ENCODE assay signal across 7 cellular contexts in the genomic region with DNA sequence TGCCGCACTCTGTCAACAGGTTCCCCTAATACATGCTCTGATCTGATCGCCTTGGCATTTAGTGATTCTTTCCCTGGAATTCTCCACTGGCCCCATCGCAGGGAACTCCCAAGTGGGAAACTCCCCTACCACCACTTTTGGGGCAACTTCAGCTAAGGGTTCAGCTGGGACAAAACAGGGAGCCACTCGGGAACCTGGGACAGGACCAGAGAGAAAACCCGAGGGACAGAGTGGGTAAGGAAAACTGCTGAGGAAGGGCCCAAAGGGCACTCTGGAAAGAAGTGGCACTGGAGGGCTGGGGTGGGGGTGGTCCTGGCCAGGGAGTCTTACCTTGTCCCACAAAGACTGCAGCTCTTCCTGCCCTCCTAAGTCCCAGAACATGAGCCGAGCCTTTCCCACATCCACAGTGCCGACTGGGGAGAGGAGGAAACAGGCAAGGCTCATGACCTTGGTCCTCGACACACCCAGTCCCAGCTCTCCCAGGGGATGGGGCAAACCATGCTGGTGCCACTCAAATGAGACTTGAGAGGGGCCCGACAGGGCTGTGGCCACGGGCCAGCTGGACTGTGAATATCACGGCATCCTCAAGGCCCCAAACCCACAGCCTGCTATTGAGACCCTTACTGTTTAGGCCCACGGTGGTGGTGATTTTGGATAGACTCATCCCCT. TPM values are rescaled to one million over a fixed set of nuclear protein-coding genes. Genes with fewer than 3 reads are reported as not detected.
DNase-seq lines count a peak whose midpoint lies in the region; ATAC-seq and TF ChIP-seq lines count a peak whose summit lies in the region.

No MANE protein-coding gene starts in this region.

- no peak for TF ChIP-seq CTCF in fibroblast of villous mesenchyme (IDR thresholded peaks at IDR 0.05; ENCODE audit: insufficient read depth, low read depth, low read length)

- in situ Hi-C loops in GM23248 (cut with MboI) = no loop called here

- H3K9ac ChIP-seq in GM23248 (peak overlapping the region; percentile 86), SK-N-MC (ENCODE audit: insufficient read length) (peak overlapping the region; percentile 82)

- H2AFZ ChIP-seq in GM23248 = no peak overlapping the region

- WGBS in GM23248 (ENCODE audit: low coverage in 1 of 2, low lambda C conversion rate in 2 of 2, missing lambda C conversion rate in 2 of 2), 2 experiments = 66 to 68% methylated on average over 12 of the region's 12 CpGs

- H3K9me3 ChIP-seq in GM23248 (ENCODE audit: low read depth) = no peaks in the 10 kb centered on the region
- no peaks in the 10 kb centered on the region for H3K9me3 ChIP-seq in SK-N-MC (ENCODE audit: low read depth, low read length)

- H4K20me1 ChIP-seq in GM23248 (ENCODE audit: insufficient read depth) = no peaks in the 10 kb centered on the region

- H3K36me3 ChIP-seq in GM23248 (ENCODE audit: low read depth) (peaks cover 11% of the 10 kb centered on the region; the same call in 1 of the 2 replicates), SK-N-MC (ENCODE audit: insufficient read depth, low read length) (peaks cover 19% of the 10 kb centered on the region)

- peaks cover 71% of the 10 kb centered on the region for H3K79me2 ChIP-seq in GM23248 (ENCODE audit: insufficient read depth)

- H3K27me3 ChIP-seq in GM23248 (replicated peaks; ENCODE audit: insufficient read depth) = no peaks in the 10 kb centered on the region

- no peaks in the 10 kb centered on the region for H3F3A ChIP-seq in GM23248 (ENCODE audit: insufficient read depth)

- H3K27ac ChIP-seq in GM23248 (peak overlapping the region; percentile 65), SK-N-MC (no peak overlapping the region), skin epidermis (peak overlapping the region in 19 of 21 experiments; percentile 52 to 97 (median 93))

- no peaks in the 10 kb centered on the region for H3K9me2 ChIP-seq in GM23248 (ENCODE audit: insufficient read depth)

- ATAC-seq in GM18519 (IDR thresholded peaks at IDR 0.05; ENCODE audit: low FRiP score, unreplicated experiment) (no peak), HG02623 (IDR thresholded peaks at IDR 0.05; ENCODE audit: unreplicated experiment) (no peak)

- peak overlapping the region; percentile 80 for H3K4me3 ChIP-seq in GM23248
- H3K4me3 ChIP-seq in SK-N-MC = peak overlapping the region; percentile 96; the same call in 1 of the 2 replicates
- H3K4me3 ChIP-seq in fibroblast of villous mesenchyme (ENCODE audit: low read depth, low read length) = peak overlapping the region; percentile 80
- peak overlapping the region; percentile 48 to 93 (median 70) for H3K4me3 ChIP-seq in skin epidermis

- H3K4me2 ChIP-seq in GM23248 (ENCODE audit: unreplicated experiment) = peak overlapping the region; percentile 87

- DNase-seq in GM23248 (no peak), SK-N-MC (ENCODE audit: low read depth, low spot score) (no peak), fibroblast of villous mesenchyme (ENCODE audit: low read depth) (no peak), AML-193 (lab: John Stamatoyannopoulos, UW) (no peak)

- peaks cover 17% of the 10 kb centered on the region; the same call in 1 of the 2 replicates for H3K4me1 ChIP-seq in GM23248 (ENCODE audit: insufficient read depth)

RNA-seq across cellular contexts. Expression of a gene that starts 1.6 kb away (rescaled TPM):
- 61.4 and 65.9 TPM in 2 replicates for total RNA-seq in GM23248 (2014; rRNA removed; shearing (Covaris generic))
- polyA plus RNA-seq in GM23248 (2016; fragmentation: Nextera tagmentation; extraction: Ambion mirVana) = 57.6 and 60.8 TPM in 2 replicates
- 24.2 and 30.3 TPM in 2 replicates for total RNA-seq in fibroblast of villous mesenchyme

RNA-seq across cellular contexts. Expression of a gene that starts 1.7 kb away (rescaled TPM):
- total RNA-seq in GM23248 (2014; rRNA removed; shearing (Covaris generic)) = 26.2 and 28.5 TPM in 2 replicates
- 19.9 and 22.7 TPM in 2 replicates for polyA plus RNA-seq in GM23248 (2016; fragmentation: Nextera tagmentation; extraction: Ambion mirVana)
- total RNA-seq in fibroblast of villous mesenchyme = 19.4 and 20.3 TPM in 2 replicates

RNA-seq across cellular contexts. Expression of a gene that starts 9.7 kb away (rescaled TPM):
- total RNA-seq in GM23248 (2014; rRNA removed; shearing (Covaris generic)) = 36.9 and 39.9 TPM in 2 replicates
- polyA plus RNA-seq in GM23248 (2016; fragmentation: Nextera tagmentation; extraction: Ambion mirVana) = 17.4 and 17.5 TPM in 2 replicates
- 31.5 and 44.5 TPM in 2 replicates for total RNA-seq in fibroblast of villous mesenchyme

RNA-seq across cellular contexts. Expression of a gene that starts 30.3 kb away (rescaled TPM):
- total RNA-seq in GM23248 (2014; rRNA removed; shearing (Covaris generic)) = 14.1 and 32.0 TPM in 2 replicates
- 2.4 and 3.7 TPM in 2 replicates for polyA plus RNA-seq in GM23248 (2016; fragmentation: Nextera tagmentation; extraction: Ambion mirVana)
- total RNA-seq in fibroblast of villous mesenchyme = 3.5 TPM in 2 replicates

RNA-seq across cellular contexts. Expression of a gene that starts 33.4 kb away (rescaled TPM):
- 63.9 and 64.9 TPM in 2 replicates for total RNA-seq in GM23248 (2014; rRNA removed; shearing (Covaris generic))
- polyA plus RNA-seq in GM23248 (2016; fragmentation: Nextera tagmentation; extraction: Ambion mirVana) = 21.3 and 22.7 TPM in 2 replicates
- total RNA-seq in fibroblast of villous mesenchyme = 24.2 and 35.1 TPM in 2 replicates
